1 cellular context compared by ENCODE assay signal in genomic region chr2:21036708-21037670, GRCh38.
A peak's percentile ranks its signal among the peaks of the same experiment; 100 is the strongest.
TF ChIP-seq lines count a peak whose summit lies in the region.

No MANE protein-coding gene starts in this region.

TF ChIP-seq in HepG2, 621 proteins besides CTCF, POLR2A, EP300 and RAD21 (continued from another document and continues in another):
- TF ChIP-seq ZNF468 (CRISPR knock-in tag; IDR thresholded peaks at IDR 0.05) (0 out of 2 replicates have a peak, but pooled peaks have one; percentile 17), ZNF17 (CRISPR knock-in tag; IDR thresholded peaks at IDR 0.05) (0 out of 2 replicates have a peak, but pooled peaks have one; percentile 54), ZFY (CRISPR knock-in tag; IDR thresholded peaks at IDR 0.05) (0 out of 2 replicates have a peak, but pooled peaks have one; percentile 10), FOXK1 (CRISPR knock-in tag; IDR thresholded peaks at IDR 0.05; ENCODE audit: borderline replicate concordance, low read depth) (no peak), ZNF687 (CRISPR knock-in tag; IDR thresholded peaks at IDR 0.05) (peak; percentile 50; the same call in 1 of the 2 replicates), SP2 (CRISPR knock-in tag; IDR thresholded peaks at IDR 0.05) (no peak), NFIB (CRISPR knock-in tag; IDR thresholded peaks at IDR 0.05; ENCODE audit: borderline replicate concordance) (peak; percentile 65; the same call in 1 of the 2 replicates), KDM5B (CRISPR knock-in tag; IDR thresholded peaks at IDR 0.05; ENCODE audit: borderline replicate concordance) (peak; percentile 42; the same call in 1 of the 2 replicates), HOXA7 (CRISPR knock-in tag; IDR thresholded peaks at IDR 0.05) (0 out of 2 replicates have a peak, but pooled peaks have one; percentile 2), ZUFSP (CRISPR knock-in tag; IDR thresholded peaks at IDR 0.05; ENCODE audit: borderline replicate concordance) (0 out of 2 replicates have a peak, but pooled peaks have one; percentile 37), ZNF143 (CRISPR knock-in tag; IDR thresholded peaks at IDR 0.05) (no peak), MTERF4 (CRISPR knock-in tag; IDR thresholded peaks at IDR 0.05) (peak; percentile 57; the same call in 1 of the 2 replicates), RBFOX2 (IDR thresholded peaks at IDR 0.05; ENCODE audit: low read depth, low read length) (peak; percentile 49), SSRP1 (CRISPR knock-in tag; IDR thresholded peaks at IDR 0.05) (peak; percentile 66; the same call in 1 of the 2 replicates), ZNF563 (CRISPR knock-in tag; IDR thresholded peaks at IDR 0.05) (peak; percentile 21; the same call in 1 of the 2 replicates), MED1 (CRISPR knock-in tag; IDR thresholded peaks at IDR 0.05) (peak; percentile 8; the same call in 1 of the 2 replicates), ZNF335 (CRISPR knock-in tag; IDR thresholded peaks at IDR 0.05) (no peak), ZNF263 (CRISPR knock-in tag; IDR thresholded peaks at IDR 0.05) (peak; percentile 61), HNRNPL (IDR thresholded peaks at IDR 0.05; ENCODE audit: low read depth, low read length) (no peak; the same call in 1 of the 2 replicates), ETS1 (CRISPR knock-in tag; IDR thresholded peaks at IDR 0.05) (no peak), MEIS2 (CRISPR knock-in tag; IDR thresholded peaks at IDR 0.05) (peak; percentile 70; the same call in 1 of the 2 replicates), SATB2 (CRISPR knock-in tag; IDR thresholded peaks at IDR 0.05) (no peak), NONO (IDR thresholded peaks at IDR 0.05) (no peak), NONO (CRISPR knock-in tag; conservative IDR thresholded peaks at IDR 0.05) (peak; percentile 72), ZC3H4 (CRISPR knock-in tag; IDR thresholded peaks at IDR 0.05; ENCODE audit: borderline replicate concordance) (peak; percentile 67; the same call in 1 of the 2 replicates), NAIF1 (CRISPR knock-in tag; IDR thresholded peaks at IDR 0.05; ENCODE audit: borderline replicate concordance) (peak; percentile 63; the same call in 1 of the 2 replicates), ZNF75D (CRISPR knock-in tag; IDR thresholded peaks at IDR 0.05; ENCODE audit: borderline replicate concordance) (0 out of 2 replicates have a peak, but pooled peaks have one; percentile 5), TAF1 (CRISPR knock-in tag; IDR thresholded peaks at IDR 0.05) (0 out of 2 replicates have a peak, but pooled peaks have one; percentile 1), AFF4 (CRISPR knock-in tag; IDR thresholded peaks at IDR 0.05) (peak; percentile 32; the same call in 1 of the 2 replicates), DRAP1 (CRISPR knock-in tag; IDR thresholded peaks at IDR 0.05) (no peak), RERE (CRISPR knock-in tag; IDR thresholded peaks at IDR 0.05; ENCODE audit: low read depth) (peak; percentile 25; the same call in 1 of the 2 replicates), REL (CRISPR knock-in tag; conservative IDR thresholded peaks at IDR 0.05) (0 out of 2 replicates have a peak, but pooled peaks have one; percentile 59), BORCS8-MEF2B (CRISPR knock-in tag; IDR thresholded peaks at IDR 0.05) (peak; percentile 15; the same call in 1 of the 2 replicates), ZNF781 (CRISPR knock-in tag; IDR thresholded peaks at IDR 0.05; ENCODE audit: borderline replicate concordance, not compliant biosample characterization) (peak; percentile 59), ZNF775 (CRISPR knock-in tag; IDR thresholded peaks at IDR 0.05; ENCODE audit: borderline replicate concordance) (no peak), POLR2AphosphoS5 (IDR thresholded peaks at IDR 0.05; ENCODE audit: low read depth, low read length) (peak; percentile 79), MBD4 (IDR thresholded peaks at IDR 0.05; ENCODE audit: borderline replicate concordance, low read length) (peak; percentile 82; the same call in 1 of the 2 replicates), ZNF512B (CRISPR knock-in tag; IDR thresholded peaks at IDR 0.05; ENCODE audit: borderline replicate concordance) (no peak), ZNF230 (CRISPR knock-in tag; IDR thresholded peaks at IDR 0.05) (no peak), CHCHD3 (CRISPR knock-in tag; IDR thresholded peaks at IDR 0.05) (peak; percentile 66; the same call in 1 of the 2 replicates)
